In genomic region chr6:84762941-84763396, GRCh38 we compare ENCODE assay signal across 10 cellular contexts. TPM values are rescaled to one million over a fixed set of nuclear protein-coding genes. Genes with fewer than 3 reads are reported as not detected.
DNase-seq lines count a peak whose midpoint lies in the region; ATAC-seq and TF ChIP-seq lines count a peak whose summit lies in the region.
"Had no signal": no experiment of that assay in that cellular context is flagged by ENCODE, and none has a peak within 500 bp of the region (broad histone marks: within the 10 kb centered on the region; RNA-seq: fewer than 3 reads in every experiment).

No MANE protein-coding gene starts in this region.

- H3K9me3 ChIP-seq in BE2C (peaks cover 4% of the 10 kb centered on the region; the same call in 1 of the 2 replicates), NT2/D1 (ENCODE audit: insufficient read depth, low read length) (no peaks in the 10 kb centered on the region)
- H3K9me3 ChIP-seq: HAP-1 had no signal

- H3K27me3 ChIP-seq in BE2C: peaks cover 74% of the 10 kb centered on the region
- H3K27me3 ChIP-seq in NT2/D1 (ENCODE audit: insufficient read depth, insufficient read length): peaks cover 73% of the 10 kb centered on the region

- peak overlapping the region; percentile 86 for H3K4me3 Mint-ChIP-seq in osteocyte (ENCODE audit: unreplicated experiment)

- peaks cover 4% of the 10 kb centered on the region for H3K36me3 Mint-ChIP-seq in osteocyte (ENCODE audit: unreplicated experiment)

- TF ChIP-seq CTCF in BE2C (IDR thresholded peaks at IDR 0.05; ENCODE audit: low read depth, low read length): no peak
- TF ChIP-seq CTCF in fibroblast of mammary gland (conservative IDR thresholded peaks at IDR 0.05; ENCODE audit: control insufficient read depth, insufficient read depth, low read depth, low read length): no peak
- no peak for TF ChIP-seq CTCF in osteocyte (IDR thresholded peaks at IDR 0.05)

- no peak for ATAC-seq in GM21390 (IDR thresholded peaks at IDR 0.05; ENCODE audit: unreplicated experiment)

- DNase-seq in BE2C (peak; percentile 22), NT2/D1 (ENCODE audit: low read depth, low spot score) (no peak), fibroblast of mammary gland (ENCODE audit: low read depth) (no peak), osteocyte (ENCODE audit: extremely low spot score, unreplicated experiment) (no peak), SKM-1 (lab: John Stamatoyannopoulos, UW; ENCODE audit: unreplicated experiment) (no peak), MV-4-11 (lab: John Stamatoyannopoulos, UW) (no peak), Kasumi-1 (lab: John Stamatoyannopoulos, UW) (no peak)
- DNase-seq: NCI-H1436 treated with DMSO at 0.1 percent for 48 hours had no signal

- H3K4me1 ChIP-seq in BE2C (no peaks in the 10 kb centered on the region), NT2/D1 (ENCODE audit: insufficient read depth, insufficient read length) (peaks cover 5% of the 10 kb centered on the region)
- H3K4me1 ChIP-seq: HAP-1 had no signal

- H3K36me3 ChIP-seq in BE2C (no peaks in the 10 kb centered on the region), NT2/D1 (ENCODE audit: insufficient read depth, insufficient read length, low read length) (no peaks in the 10 kb centered on the region)
- H3K36me3 ChIP-seq: HAP-1 had no signal

- H3K27me3 Mint-ChIP-seq in osteocyte (ENCODE audit: unreplicated experiment): peaks cover 52% of the 10 kb centered on the region

- peaks cover 4% of the 10 kb centered on the region for H3K9me3 Mint-ChIP-seq in osteocyte (ENCODE audit: unreplicated experiment)

- no peak overlapping the region for H3K9ac ChIP-seq in NT2/D1 (ENCODE audit: insufficient read length, low read depth)

- peaks cover 27% of the 10 kb centered on the region for H3K4me1 Mint-ChIP-seq in osteocyte (ENCODE audit: unreplicated experiment)

- H3K4me3 ChIP-seq in BE2C (ENCODE audit: low read depth, low read length) (peak overlapping the region; percentile 71), NT2/D1 (ENCODE audit: insufficient read length, low read depth) (peak overlapping the region; percentile 50), fibroblast of mammary gland (ENCODE audit: control insufficient read depth, low read depth, low read length) (peak overlapping the region; percentile 90)
- H3K4me3 ChIP-seq: HAP-1 had no signal

- peak overlapping the region; percentile 92 for H3K27ac Mint-ChIP-seq in osteocyte (ENCODE audit: unreplicated experiment)

RNA-seq across cellular contexts. Expression of gene TBX18, which starts 1.4 kb away (rescaled TPM):
- 0.22 TPM for polyA plus RNA-seq in BE2C (2012; ENCODE audit: insufficient read depth, insufficient read length, low read depth)
- 5.4 and 8.0 TPM in 2 replicates for total RNA-seq in osteocyte
